In genomic region chr9:136339173-136339957, GRCh38 we compare ENCODE assay signal across 1 cellular context.
TF ChIP-seq lines count a peak whose summit lies in the region.

No MANE protein-coding gene starts in this region.

TF ChIP-seq in HepG2, 621 proteins besides CTCF, POLR2A, EP300 and RAD21 (continues in another document):
- no peak for TF ChIP-seq CEBPZ (IDR thresholded peaks at IDR 0.05; ENCODE audit: low read length)
- peak; percentile 31; the same call in 1 of the 2 replicates for TF ChIP-seq NR2C2 (CRISPR knock-in tag; IDR thresholded peaks at IDR 0.05; ENCODE audit: borderline replicate concordance)
- TF ChIP-seq NAIF1 (CRISPR knock-in tag; IDR thresholded peaks at IDR 0.05; ENCODE audit: borderline replicate concordance) = no peak
- TF ChIP-seq ATM (IDR thresholded peaks at IDR 0.05; ENCODE audit: borderline replicate concordance) = no peak
- TF ChIP-seq NFKBIZ (CRISPR knock-in tag; IDR thresholded peaks at IDR 0.05) = no peak
- no peak for TF ChIP-seq BRCA1 (CRISPR knock-in tag; IDR thresholded peaks at IDR 0.05)
- TF ChIP-seq GMEB1 (CRISPR knock-in tag; IDR thresholded peaks at IDR 0.05; ENCODE audit: borderline replicate concordance) = 0 out of 2 replicates have a peak, but pooled peaks have one; percentile 27
- TF ChIP-seq NR2F1 (CRISPR knock-in tag; IDR thresholded peaks at IDR 0.05) = no peak
- TF ChIP-seq NCOR1 (IDR thresholded peaks at IDR 0.05; ENCODE audit: borderline replicate concordance, low read length) = no peak
- TF ChIP-seq ZNF282 (IDR thresholded peaks at IDR 0.05; ENCODE audit: partially characterized antibody) = no peak
- TF ChIP-seq, protein P1, sequence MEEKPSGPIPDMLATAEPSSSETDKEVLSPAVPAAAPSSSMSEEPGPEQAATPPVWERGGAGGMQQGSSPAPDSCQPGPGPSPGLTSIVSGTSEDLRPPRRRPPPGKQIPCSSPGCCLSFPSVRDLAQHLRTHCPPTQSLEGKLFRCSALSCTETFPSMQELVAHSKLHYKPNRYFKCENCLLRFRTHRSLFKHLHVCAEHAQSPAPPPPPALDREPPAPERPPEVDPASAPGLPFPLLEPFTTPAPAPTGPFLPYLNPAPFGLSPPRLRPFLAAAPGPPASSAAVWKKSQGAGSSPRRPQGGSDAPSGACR (CRISPR knock-in tag; IDR thresholded peaks at IDR 0.05) = no peak
- no peak for TF ChIP-seq SIN3A (IDR thresholded peaks at IDR 0.05; ENCODE audit: borderline replicate concordance, low read depth, low read length)
- TF ChIP-seq SMAD3 (CRISPR knock-in tag; IDR thresholded peaks at IDR 0.05) = 0 out of 2 replicates have a peak, but pooled peaks have one; percentile 36
- TF ChIP-seq THAP11 (CRISPR knock-in tag; IDR thresholded peaks at IDR 0.05) = peak; percentile 32; the same call in 1 of the 2 replicates
- TF ChIP-seq KLF15 (CRISPR knock-in tag; IDR thresholded peaks at IDR 0.05; ENCODE audit: borderline replicate concordance) = no peak
- TF ChIP-seq SALL1 (CRISPR knock-in tag; IDR thresholded peaks at IDR 0.05) = peak; percentile 45; the same call in 1 of the 2 replicates
- no peak for TF ChIP-seq U2AF1 (optimal IDR thresholded peaks at IDR 0.05; ENCODE audit: low read depth, low read length)
- no peak for TF ChIP-seq ZFP82 (CRISPR knock-in tag; IDR thresholded peaks at IDR 0.05; ENCODE audit: borderline replicate concordance)
- TF ChIP-seq, protein P2, sequence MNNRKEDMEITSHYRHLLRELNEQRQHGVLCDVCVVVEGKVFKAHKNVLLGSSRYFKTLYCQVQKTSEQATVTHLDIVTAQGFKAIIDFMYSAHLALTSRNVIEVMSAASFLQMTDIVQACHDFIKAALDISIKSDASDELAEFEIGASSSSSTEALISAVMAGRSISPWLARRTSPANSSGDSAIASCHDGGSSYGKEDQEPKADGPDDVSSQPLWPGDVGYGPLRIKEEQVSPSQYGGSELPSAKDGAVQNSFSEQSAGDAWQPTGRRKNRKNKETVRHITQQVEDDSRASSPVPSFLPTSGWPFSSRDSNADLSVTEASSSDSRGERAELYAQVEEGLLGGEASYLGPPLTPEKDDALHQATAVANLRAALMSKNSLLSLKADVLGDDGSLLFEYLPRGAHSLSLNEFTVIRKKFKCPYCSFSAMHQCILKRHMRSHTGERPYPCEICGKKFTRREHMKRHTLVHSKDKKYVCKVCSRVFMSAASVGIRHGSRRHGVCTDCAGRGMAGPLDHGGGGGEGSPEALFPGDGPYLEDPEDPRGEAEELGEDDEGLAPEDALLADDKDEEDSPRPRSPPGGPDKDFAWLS (CRISPR knock-in tag; IDR thresholded peaks at IDR 0.05; ENCODE audit: borderline replicate concordance) = no peak
- no peak for TF ChIP-seq ZNF30 (CRISPR knock-in tag; IDR thresholded peaks at IDR 0.05)
- TF ChIP-seq ZNF280B (CRISPR knock-in tag; IDR thresholded peaks at IDR 0.05; ENCODE audit: borderline replicate concordance) = no peak
- TF ChIP-seq NFIC (IDR thresholded peaks at IDR 0.05; ENCODE audit: low read length) = no peak
- no peak for TF ChIP-seq ZNF766 (CRISPR knock-in tag; IDR thresholded peaks at IDR 0.05; ENCODE audit: borderline replicate concordance)
- TF ChIP-seq ZNF614 (CRISPR knock-in tag; IDR thresholded peaks at IDR 0.05; ENCODE audit: borderline replicate concordance) = peak; percentile 64; the same call in 1 of the 2 replicates
- TF ChIP-seq NR0B2 (CRISPR knock-in tag; IDR thresholded peaks at IDR 0.05) = 0 out of 2 replicates have a peak, but pooled peaks have one; percentile 29
- no peak for TF ChIP-seq SNAPC2 (CRISPR knock-in tag; IDR thresholded peaks at IDR 0.05)
- TF ChIP-seq, protein P3, sequence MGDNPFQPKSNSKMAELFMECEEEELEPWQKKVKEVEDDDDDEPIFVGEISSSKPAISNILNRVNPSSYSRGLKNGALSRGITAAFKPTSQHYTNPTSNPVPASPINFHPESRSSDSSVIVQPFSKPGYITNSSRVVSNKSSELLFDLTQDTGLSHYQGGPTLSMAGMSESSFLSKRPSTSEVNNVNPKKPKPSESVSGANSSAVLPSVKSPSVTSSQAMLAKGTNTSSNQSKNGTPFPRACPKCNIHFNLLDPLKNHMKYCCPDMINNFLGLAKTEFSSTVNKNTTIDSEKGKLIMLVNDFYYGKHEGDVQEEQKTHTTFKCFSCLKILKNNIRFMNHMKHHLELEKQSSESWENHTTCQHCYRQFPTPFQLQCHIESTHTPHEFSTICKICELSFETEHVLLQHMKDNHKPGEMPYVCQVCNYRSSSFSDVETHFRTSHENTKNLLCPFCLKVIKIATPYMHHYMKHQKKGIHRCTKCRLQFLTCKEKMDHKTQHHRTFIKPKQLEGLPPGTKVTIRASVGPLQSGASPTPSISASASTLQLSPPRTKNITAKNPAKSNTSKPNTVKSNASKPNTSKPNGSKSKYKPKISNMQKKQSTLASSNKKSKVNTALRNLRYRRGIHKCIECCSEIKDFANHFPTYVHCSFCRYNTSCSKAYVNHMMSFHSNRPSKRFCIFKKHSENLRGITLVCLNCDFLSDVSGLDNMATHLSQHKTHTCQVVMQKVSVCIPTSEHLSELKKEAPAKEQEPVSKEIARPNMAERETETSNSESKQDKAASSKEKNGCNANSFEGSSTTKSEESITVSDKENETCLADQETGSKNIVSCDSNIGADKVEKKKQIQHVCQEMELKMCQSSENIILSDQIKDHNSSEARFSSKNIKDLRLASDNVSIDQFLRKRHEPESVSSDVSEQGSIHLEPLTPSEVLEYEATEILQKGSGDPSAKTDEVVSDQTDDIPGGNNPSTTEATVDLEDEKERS (CRISPR knock-in tag; IDR thresholded peaks at IDR 0.05) = no peak
- TF ChIP-seq, protein P4, sequence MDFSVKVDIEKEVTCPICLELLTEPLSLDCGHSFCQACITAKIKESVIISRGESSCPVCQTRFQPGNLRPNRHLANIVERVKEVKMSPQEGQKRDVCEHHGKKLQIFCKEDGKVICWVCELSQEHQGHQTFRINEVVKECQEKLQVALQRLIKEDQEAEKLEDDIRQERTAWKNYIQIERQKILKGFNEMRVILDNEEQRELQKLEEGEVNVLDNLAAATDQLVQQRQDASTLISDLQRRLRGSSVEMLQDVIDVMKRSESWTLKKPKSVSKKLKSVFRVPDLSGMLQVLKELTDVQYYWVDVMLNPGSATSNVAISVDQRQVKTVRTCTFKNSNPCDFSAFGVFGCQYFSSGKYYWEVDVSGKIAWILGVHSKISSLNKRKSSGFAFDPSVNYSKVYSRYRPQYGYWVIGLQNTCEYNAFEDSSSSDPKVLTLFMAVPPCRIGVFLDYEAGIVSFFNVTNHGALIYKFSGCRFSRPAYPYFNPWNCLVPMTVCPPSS (IDR thresholded peaks at IDR 0.05) = no peak
- TF ChIP-seq ARNTL (CRISPR knock-in tag; IDR thresholded peaks at IDR 0.05) = 0 out of 2 replicates have a peak, but pooled peaks have one; percentile 41
- TF ChIP-seq, protein P5, sequence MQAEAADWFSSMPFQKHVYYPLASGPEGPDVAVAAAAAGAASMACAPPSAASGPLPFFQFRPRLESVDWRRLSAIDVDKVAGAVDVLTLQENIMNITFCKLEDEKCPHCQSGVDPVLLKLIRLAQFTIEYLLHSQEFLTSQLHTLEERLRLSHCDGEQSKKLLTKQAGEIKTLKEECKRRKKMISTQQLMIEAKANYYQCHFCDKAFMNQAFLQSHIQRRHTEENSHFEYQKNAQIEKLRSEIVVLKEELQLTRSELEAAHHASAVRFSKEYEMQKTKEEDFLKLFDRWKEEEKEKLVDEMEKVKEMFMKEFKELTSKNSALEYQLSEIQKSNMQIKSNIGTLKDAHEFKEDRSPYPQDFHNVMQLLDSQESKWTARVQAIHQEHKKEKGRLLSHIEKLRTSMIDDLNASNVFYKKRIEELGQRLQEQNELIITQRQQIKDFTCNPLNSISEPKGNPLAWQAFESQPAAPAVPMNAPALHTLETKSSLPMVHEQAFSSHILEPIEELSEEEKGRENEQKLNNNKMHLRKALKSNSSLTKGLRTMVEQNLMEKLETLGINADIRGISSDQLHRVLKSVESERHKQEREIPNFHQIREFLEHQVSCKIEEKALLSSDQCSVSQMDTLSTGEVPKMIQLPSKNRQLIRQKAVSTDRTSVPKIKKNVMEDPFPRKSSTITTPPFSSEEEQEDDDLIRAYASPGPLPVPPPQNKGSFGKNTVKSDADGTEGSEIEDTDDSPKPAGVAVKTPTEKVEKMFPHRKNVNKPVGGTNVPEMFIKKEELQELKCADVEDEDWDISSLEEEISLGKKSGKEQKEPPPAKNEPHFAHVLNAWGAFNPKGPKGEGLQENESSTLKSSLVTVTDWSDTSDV (CRISPR knock-in tag; IDR thresholded peaks at IDR 0.05) = no peak
- TF ChIP-seq ZNF644 (CRISPR knock-in tag; IDR thresholded peaks at IDR 0.05; ENCODE audit: low read depth) = no peak
- TF ChIP-seq ETV6 (CRISPR knock-in tag; conservative IDR thresholded peaks at IDR 0.05) = no peak
- TF ChIP-seq SRSF1 (optimal IDR thresholded peaks at IDR 0.05; ENCODE audit: low read depth, low read length) = no peak
- TF ChIP-seq NR2F6 (IDR thresholded peaks at IDR 0.05) = no peak
- TF ChIP-seq NR2F6 (CRISPR knock-in tag; IDR thresholded peaks at IDR 0.05) = peak; percentile 24; the same call in 1 of the 2 replicates
- no peak for TF ChIP-seq HNRNPL (IDR thresholded peaks at IDR 0.05; ENCODE audit: low read depth, low read length)
- TF ChIP-seq SRSF9 (IDR thresholded peaks at IDR 0.05; ENCODE audit: borderline replicate concordance, insufficient read depth, low read depth, low read length, poor library complexity, severe bottlenecking) = no peak
- peak; percentile 68 for TF ChIP-seq SAP130 (CRISPR knock-in tag; IDR thresholded peaks at IDR 0.05; ENCODE audit: low read depth)
- no peak for TF ChIP-seq ZNF547 (CRISPR knock-in tag; IDR thresholded peaks at IDR 0.05)
- no peak for TF ChIP-seq ZSCAN22 (CRISPR knock-in tag; IDR thresholded peaks at IDR 0.05)
- TF ChIP-seq NFE2 (CRISPR knock-in tag; IDR thresholded peaks at IDR 0.05) = no peak
- TF ChIP-seq ZMYM4 (CRISPR knock-in tag; IDR thresholded peaks at IDR 0.05) = no peak
- TF ChIP-seq RXRB (CRISPR knock-in tag; IDR thresholded peaks at IDR 0.05; ENCODE audit: borderline replicate concordance) = 0 out of 2 replicates have a peak, but pooled peaks have one; percentile 31
- no peak for TF ChIP-seq NRL (CRISPR knock-in tag; IDR thresholded peaks at IDR 0.05; ENCODE audit: borderline replicate concordance)
- peak; percentile 31; the same call in 1 of the 2 replicates for TF ChIP-seq ZNF331 (CRISPR knock-in tag; IDR thresholded peaks at IDR 0.05)
- peak; percentile 71; the same call in 1 of the 2 replicates for TF ChIP-seq ZNF556 (CRISPR knock-in tag; IDR thresholded peaks at IDR 0.05; ENCODE audit: borderline replicate concordance)
- TF ChIP-seq MZF1 (CRISPR knock-in tag; IDR thresholded peaks at IDR 0.05; ENCODE audit: borderline replicate concordance) = no peak
